In the genomic region with DNA sequence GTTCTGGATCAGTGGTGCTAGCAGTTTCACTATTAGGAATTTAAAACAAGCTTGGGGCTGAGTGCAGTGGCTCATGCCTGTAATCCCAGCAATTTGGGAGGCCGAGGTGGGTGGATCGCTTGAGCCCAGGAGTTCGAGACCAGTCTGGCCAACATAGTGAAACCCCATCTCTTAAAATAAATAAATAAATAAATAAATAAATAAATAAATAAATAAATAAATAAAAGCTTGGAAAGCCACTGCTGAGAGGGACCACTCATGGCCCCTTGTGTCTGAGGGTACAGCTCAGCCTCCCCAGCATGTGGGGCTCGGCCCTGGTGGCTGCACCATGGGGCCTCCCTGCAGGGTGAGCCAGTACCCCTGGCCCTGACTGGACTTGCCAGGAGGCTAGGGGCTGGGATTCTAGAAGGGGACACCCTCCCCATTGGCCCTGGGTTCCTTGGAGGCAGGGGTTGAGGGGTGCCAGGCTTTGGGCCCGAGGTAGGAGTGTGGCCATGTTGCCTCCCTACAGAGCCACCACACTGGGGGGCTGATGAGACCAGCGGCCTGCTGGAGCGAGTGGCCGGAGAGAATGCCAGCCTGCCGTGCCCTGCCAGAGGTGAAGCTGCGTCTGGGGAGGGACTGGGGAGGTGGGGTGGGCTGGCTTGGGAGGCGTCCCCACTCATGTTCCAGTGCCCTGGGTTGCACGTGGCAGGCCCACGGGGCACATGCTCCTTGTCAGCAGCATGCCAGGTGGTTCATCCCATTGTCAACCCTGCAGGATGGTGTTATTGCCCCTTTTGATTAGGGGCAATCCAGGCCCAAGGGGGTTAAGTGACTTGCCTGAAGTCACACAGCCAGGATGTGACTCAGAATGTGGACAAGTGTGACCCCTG, we compare ENCODE assay signal across 29 cellular contexts.
"Had no signal": no experiment of that assay in that cellular context is flagged by ENCODE, and none has a peak within 500 bp of the region (broad histone marks: within the 10 kb centered on the region; RNA-seq: fewer than 3 reads in every experiment).

No MANE protein-coding gene starts in this region.

- FAIRE-seq: endometrium, islet of Langerhans, small intestine had no signal

- H3K36me3 Mint-ChIP-seq: naive thymus-derived CD8-positive, alpha-beta T cell; stimulated activated effector memory CD8-positive, alpha-beta T cell treated with anti-CD3 and anti-CD28 coated beads, Interleukin-12 subunit alpha, Interleukin-12 subunit beta, amount 100 ng/mL, for 72 hours; type B pancreatic cell had no signal

- H3K9me3 Mint-ChIP-seq: effector memory CD8-positive, alpha-beta T cell; naive thymus-derived CD8-positive, alpha-beta T cell; nephron progenitor cell; stimulated activated effector memory CD8-positive, alpha-beta T cell treated with anti-CD3 and anti-CD28 coated beads, Interleukin-12 subunit alpha, Interleukin-12 subunit beta, amount 100 ng/mL, for 72 hours; type B pancreatic cell had no signal

- H3K27ac ChIP-seq: heart right ventricle, left ventricle myocardium inferior, lower lobe of right lung, parathyroid adenoma, stomach, thyroid gland had no signal

- H3K27me3 ChIP-seq: thyroid gland had no signal

- H3K4me1 Mint-ChIP-seq: stimulated activated effector memory CD8-positive, alpha-beta T cell treated with anti-CD3 and anti-CD28 coated beads, Interleukin-12 subunit alpha, Interleukin-12 subunit beta, amount 100 ng/mL, for 72 hours had no signal

- ATAC-seq: effector memory CD8-positive, alpha-beta T cell; left colon; lower lobe of right lung; naive thymus-derived CD8-positive, alpha-beta T cell; right cardiac atrium; stimulated activated effector memory CD8-positive, alpha-beta T cell treated with anti-CD3 and anti-CD28 coated beads, Interleukin-12 subunit alpha, Interleukin-12 subunit beta, amount 100 ng/mL, for 72 hours had no signal

- H3K27ac Mint-ChIP-seq: effector memory CD8-positive, alpha-beta T cell; naive thymus-derived CD8-positive, alpha-beta T cell; nephron progenitor cell; progenitor cell of endocrine pancreas; stimulated activated effector memory CD8-positive, alpha-beta T cell treated with anti-CD3 and anti-CD28 coated beads, Interleukin-12 subunit alpha, Interleukin-12 subunit beta, amount 100 ng/mL, for 72 hours; type B pancreatic cell had no signal

- H3K4me3 ChIP-seq: esophagus squamous epithelium, heart right ventricle, left ventricle myocardium inferior, lower lobe of right lung, stomach, thyroid gland had no signal

- H3K36me3 ChIP-seq: esophagus squamous epithelium, heart right ventricle, left ventricle myocardium inferior, lower lobe of right lung, stomach, thyroid gland had no signal

- H3K27me3 Mint-ChIP-seq: effector memory CD8-positive, alpha-beta T cell; naive thymus-derived CD8-positive, alpha-beta T cell; progenitor cell of endocrine pancreas; type B pancreatic cell had no signal

- H2AFZ ChIP-seq: parathyroid adenoma had no signal

- H3K4me1 ChIP-seq: heart right ventricle, left ventricle myocardium inferior, lower lobe of right lung, parathyroid adenoma, thyroid gland had no signal

- DNase-seq: cortex of kidney; effector memory CD8-positive, alpha-beta T cell; erythroblast; esophagus squamous epithelium; foreskin melanocyte; glutamatergic neuron; heart right ventricle; hippocampal formation; kidney glomerular epithelial cell; left colon; left ventricle myocardium inferior; lower lobe of right lung; naive thymus-derived CD8-positive, alpha-beta T cell; nephron progenitor cell; occipital lobe; small intestine; stimulated activated CD4-positive, alpha-beta T cell treated with anti-CD3 and anti-CD28 coated beads, Interleukin-12 subunit alpha, Interleukin-12 subunit beta, amount 100 ng/mL, for 4 hours; stimulated activated CD4-positive, alpha-beta T cell treated with anti-CD3 and anti-CD28 coated beads, Interleukin-1b, Interleukin-23, amount 100 ng/mL, for 48 hours; stimulated activated CD4-positive, alpha-beta T cell treated with anti-CD3 and anti-CD28 coated beads, Interleukin-4, amount 100 ng/mL, for 1 hour; stimulated activated naive CD4-positive, alpha-beta T cell treated with Interleukin-2 at 50 U/mL for 16 hours; stomach; thyroid gland had no signal

- H3K9me3 ChIP-seq: esophagus squamous epithelium, heart right ventricle, left ventricle myocardium inferior, lower lobe of right lung, stomach, thyroid gland had no signal

- H3K9ac ChIP-seq: parathyroid adenoma had no signal

- H3K79me2 ChIP-seq: parathyroid adenoma had no signal

- H3K4me3 Mint-ChIP-seq: effector memory CD8-positive, alpha-beta T cell; naive thymus-derived CD8-positive, alpha-beta T cell; nephron progenitor cell; stimulated activated effector memory CD8-positive, alpha-beta T cell treated with anti-CD3 and anti-CD28 coated beads, Interleukin-12 subunit alpha, Interleukin-12 subunit beta, amount 100 ng/mL, for 72 hours; type B pancreatic cell had no signal
